8 cellular contexts compared by ENCODE assay signal in genomic region chr5:164013077-164013670, GRCh38.
DNase-seq lines count a peak whose midpoint lies in the region; ATAC-seq, FAIRE-seq and TF ChIP-seq lines count a peak whose summit lies in the region.

No MANE protein-coding gene starts in this region.

- POLR2A ChIA-PET in IMR-90 (lab: Charles Lee; ENCODE audit: unreplicated experiment), result no interaction called here

- no peak overlapping the region for H4K5ac ChIP-seq in IMR-90 (ENCODE audit: low read depth, low read length)

- TF ChIP-seq POLR2A in IMR-90 (IDR thresholded peaks at IDR 0.05; ENCODE audit: low read depth, low read length), result no peak
- no peak for TF ChIP-seq POLR2A in Peyer's patch (IDR thresholded peaks at IDR 0.05)

- no peak overlapping the region for H2AK9ac ChIP-seq in IMR-90 (replicated peaks; ENCODE audit: low read depth, low read length, poor library complexity)

- no TSS peak for BruUV-seq in IMR-90 (replicated peaks; lab: Mats Ljungman, UMichigan)

- no peaks in the 10 kb centered on the region for H3K9me2 ChIP-seq in GM23248 (ENCODE audit: insufficient read depth)

- H3K9ac ChIP-seq in GM23248, result no peak overlapping the region
- H3K9ac ChIP-seq in IMR-90 (ENCODE audit: low read depth, low read length), result peak overlapping the region; percentile 48

- no peaks in the 10 kb centered on the region for H3K79me1 ChIP-seq in IMR-90 (ENCODE audit: low read depth in 1 of 2, low read length in 2 of 2)

- H3K9me3 ChIP-seq in GM23248 (ENCODE audit: low read depth) (no peaks in the 10 kb centered on the region), IMR-90 (ENCODE audit: control insufficient read depth, insufficient read depth, low read length) (no peaks in the 10 kb centered on the region), Peyer's patch (no peaks in the 10 kb centered on the region)

- H3K9me1 ChIP-seq in IMR-90 (ENCODE audit: insufficient read depth, low read length), result no peaks in the 10 kb centered on the region

- H3K23ac ChIP-seq in IMR-90 (ENCODE audit: low read depth, low read length), result no peak overlapping the region

- peak; percentile 90 for FAIRE-seq in A204.1 (lab: Jason Lieb, UNC)

- TF ChIP-seq CTCF in IMR-90 (conservative IDR thresholded peaks at IDR 0.05; ENCODE audit: low read depth, low read length) (peak; percentile 84), Peyer's patch (IDR thresholded peaks at IDR 0.05) (peak; percentile 17 to 91 (median 76))

- H2BK20ac ChIP-seq in IMR-90 (ENCODE audit: low read depth, low read length), result 0 out of 2 replicates have a peak overlapping the region, but pooled peaks have one; percentile 12

- in situ Hi-C loops in GM23248 (cut with MboI), result loop anchor here (25.0 kb wide), 1 partner anchor 451 kb away; no protein-coding TSS in a partner anchor
- in situ Hi-C loops in IMR-90 (cut with MboI; ENCODE audit: low sequenced_read_pairs), result loop anchor here (10.0 to 25.0 kb wide), 4 partner anchors 318 to 1199 kb away; no protein-coding TSS in a partner anchor

- peak; percentile 73 for DNase-seq in ELR (ENCODE audit: low read depth)
- DNase-seq in GM23248, result peak; percentile 64
- DNase-seq in IMR-90, result peak; percentile 86
- peak in 2 of 3 donors; percentile 52 to 86 for DNase-seq in Peyer's patch
- peak; percentile 73 to 83 for DNase-seq in dermis microvascular lymphatic vessel endothelial cell (ENCODE audit: low read depth in 2 of 2)
- DNase-seq in medulla oblongata (ENCODE audit: extremely low spot score), result peak; percentile 91
- DNase-seq in ureter (ENCODE audit: low spot score), result peak; percentile 59

- H3K14ac ChIP-seq in IMR-90 (replicated peaks; ENCODE audit: low read depth, low read length), result no peak overlapping the region

- H3K18ac ChIP-seq in IMR-90 (ENCODE audit: low read depth, low read length), result no peak overlapping the region

- no peak overlapping the region for H3K56ac ChIP-seq in IMR-90 (ENCODE audit: extremely low read depth, insufficient read depth, low read length)

- no peak overlapping the region for H2AK5ac ChIP-seq in IMR-90 (ENCODE audit: low read depth, low read length)

- no peak overlapping the region for H2BK15ac ChIP-seq in IMR-90 (ENCODE audit: low read depth, low read length)

- H2AFZ ChIP-seq in GM23248, result no peak overlapping the region
- H2AFZ ChIP-seq in IMR-90 (replicated peaks; ENCODE audit: low read length, poor library complexity), result no peak overlapping the region

- H3K4me3 ChIP-seq in GM23248, result no peak overlapping the region
- H3K4me3 ChIP-seq in IMR-90 (ENCODE audit: insufficient read depth, low read depth, low read length), result no peak overlapping the region
- no peak overlapping the region for H3K4me3 ChIP-seq in Peyer's patch

- no peak overlapping the region for H4K8ac ChIP-seq in IMR-90 (ENCODE audit: low read depth in 2 of 2, low read length in 2 of 2)

- H3K4me1 ChIP-seq in GM23248 (ENCODE audit: insufficient read depth), result no peaks in the 10 kb centered on the region
- H3K4me1 ChIP-seq in IMR-90 (ENCODE audit: control insufficient read depth, insufficient read depth, low read length), result no peaks in the 10 kb centered on the region
- no peaks in the 10 kb centered on the region for H3K4me1 ChIP-seq in Peyer's patch

- peak; percentile 90 for TF ChIP-seq RAD21 in IMR-90 (IDR thresholded peaks at IDR 0.05; ENCODE audit: low read length)

- peak overlapping the region; percentile 26; the same call in 1 of the 2 replicates for H2BK120ac ChIP-seq in IMR-90 (ENCODE audit: low read depth, low read length)

- H4K91ac ChIP-seq in IMR-90 (ENCODE audit: insufficient read depth, low read depth, low read length), result no peak overlapping the region

- no peak overlapping the region for H2BK5ac ChIP-seq in IMR-90 (ENCODE audit: low read depth, low read length, poor library complexity, severe bottlenecking)

- H3K4me2 ChIP-seq in GM23248 (ENCODE audit: unreplicated experiment) (no peak overlapping the region), IMR-90 (ENCODE audit: low read depth, low read length) (peak overlapping the region; percentile 80)

- no peaks in the 10 kb centered on the region for H4K20me1 ChIP-seq in GM23248 (ENCODE audit: insufficient read depth)
- H4K20me1 ChIP-seq in IMR-90 (ENCODE audit: insufficient read depth, low read length), result no peaks in the 10 kb centered on the region

- H3K79me2 ChIP-seq in GM23248 (ENCODE audit: insufficient read depth), result no peaks in the 10 kb centered on the region

- no peaks in the 10 kb centered on the region for H3K36me3 ChIP-seq in GM23248 (ENCODE audit: low read depth)
- H3K36me3 ChIP-seq in IMR-90 (ENCODE audit: control insufficient read depth, insufficient read depth, low read length), result no peaks in the 10 kb centered on the region
- H3K36me3 ChIP-seq in Peyer's patch, result no peaks in the 10 kb centered on the region

- H3F3A ChIP-seq in GM23248 (ENCODE audit: insufficient read depth), result no peaks in the 10 kb centered on the region

- no peaks in the 10 kb centered on the region; the same call in 1 of the 2 replicates for H3K27me3 ChIP-seq in GM23248 (replicated peaks; ENCODE audit: insufficient read depth)
- H3K27me3 ChIP-seq in IMR-90 (ENCODE audit: control insufficient read depth, insufficient read depth, low read length), result no peaks in the 10 kb centered on the region
- H3K27me3 ChIP-seq in Peyer's patch, result no peaks in the 10 kb centered on the region

- intact Hi-C loops in IMR-90 (cut with micrococcal nuclease), result loop anchor here (1.0 to 10.0 kb wide), 8 partner anchors 317 to 1612 kb away; no protein-coding TSS in a partner anchor

- CTCF ChIA-PET in IMR-90 (lab: Yijun Ruan, JAX), result interaction anchor here (0.6 to 1.3 kb wide), 16 partner anchors 9 to 1195 kb away, joined by 3 to 13 read pairs (median 4); no protein-coding TSS in a partner anchor

- WGBS in GM23248 (ENCODE audit: low coverage in 1 of 2, low lambda C conversion rate in 2 of 2, missing lambda C conversion rate in 2 of 2), 2 experiments, result 54 to 64% methylated on average over 6 of the region's 6 CpGs
- 100% methylated on average over 1 of the region's 6 CpGs; no CpG with 5 or more reads in 1 of the 2 experiments for WGBS in IMR-90 (ENCODE audit: extremely low coverage in 2 of 2, insufficient read length in 1 of 2), 2 experiments

- ATAC-seq in IMR-90 (ENCODE audit: low read depth), result peak; percentile 86

- H3K4ac ChIP-seq in IMR-90 (ENCODE audit: low read depth, low read length), result no peak overlapping the region

- H3K27ac ChIP-seq in GM23248 (no peak overlapping the region), IMR-90 (ENCODE audit: insufficient read depth, low read length) (no peak overlapping the region), Peyer's patch (no peak overlapping the region)

- dilution Hi-C loops in IMR-90 (cut with HindIII; ENCODE audit: low sequenced_read_pairs, unreplicated experiment), result loop anchor here (25.0 kb wide), 1 partner anchor 474 kb away; no protein-coding TSS in a partner anchor

TF ChIP-seq in IMR-90, 13 proteins besides CTCF, POLR2A, EP300 and RAD21:
- no peak for TF ChIP-seq MAFK (IDR thresholded peaks at IDR 0.05; ENCODE audit: low read depth, low read length)
- TF ChIP-seq SMC3 (IDR thresholded peaks at IDR 0.05; ENCODE audit: low read depth, low read length), result peak; percentile 83
TF ChIP-seq in IMR-90: peak in this region for 1.
